9 cellular contexts compared by ENCODE assay signal in the genomic region with DNA sequence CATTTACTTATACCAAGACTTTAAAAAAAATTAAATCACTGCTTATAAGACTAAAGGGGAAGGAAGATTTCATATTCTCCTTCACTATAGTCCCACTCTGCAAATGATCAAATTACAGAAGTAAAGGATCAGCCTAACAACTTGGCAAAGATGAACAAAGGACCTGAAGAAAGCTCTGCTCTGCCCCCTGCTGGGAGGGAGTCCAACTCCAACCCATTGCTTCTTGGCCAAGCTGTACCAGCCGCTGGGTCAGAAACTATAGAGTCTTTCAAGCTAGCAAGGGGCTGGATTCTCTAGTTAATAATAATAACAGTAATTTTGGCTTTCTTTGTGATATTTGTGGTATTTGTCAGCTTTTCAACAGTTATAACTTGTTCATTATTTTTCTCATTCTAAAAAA.
DNase-seq lines count a peak whose midpoint lies in the region; ATAC-seq lines count a peak whose summit lies in the region.
"Had no signal": no experiment of that assay in that cellular context is flagged by ENCODE, and none has a peak within 500 bp of the region (broad histone marks: within the 10 kb centered on the region; RNA-seq: fewer than 3 reads in every experiment).

No MANE protein-coding gene starts in this region.

- H3K9me3 Mint-ChIP-seq in activated T-cell treated with anti-CD3 and anti-CD28 coated beads, Interleukin-2, amount 50 U/mL, for 24 hours, result no peaks in the 10 kb centered on the region

- H3K4me1 Mint-ChIP-seq in activated T-cell treated with anti-CD3 and anti-CD28 coated beads, Interleukin-2, amount 50 U/mL, for 24 hours (ENCODE audit: low read depth), result no peaks in the 10 kb centered on the region

- DNase-seq in activated T-cell treated with anti-CD3 and anti-CD28 coated beads, Interleukin-2, amount 50 U/mL, for 48 hours, result peak; percentile 24 to 26
- no peak for DNase-seq in activated T-cell treated with anti-CD3 and anti-CD28 coated beads, Interleukin-2, amount 50 U/mL, for 24 hours
- DNase-seq in SHP77 treated with DMSO at 0.1 percent for 48 hours (lab: John Stamatoyannopoulos, UW) (peak; percentile 12), glomerular visceral epithelial cell (ENCODE audit: extremely low spot score) (peak; percentile 4)
- peak; percentile 41 for DNase-seq in stimulated activated CD8-positive, alpha-beta memory T cell treated with anti-CD3 and anti-CD28 coated beads, Interleukin-4, amount 100 ng/mL, for 48 hours

- no peaks in the 10 kb centered on the region for H3K36me3 Mint-ChIP-seq in activated T-cell treated with anti-CD3 and anti-CD28 coated beads, Interleukin-2, amount 50 U/mL, for 24 hours (ENCODE audit: low read depth)
- H3K36me3 Mint-ChIP-seq: activated naive CD4-positive, alpha-beta T cell treated with anti-CD3 and anti-CD28 coated beads, Interleukin-2, amount 50 U/mL, for 72 hours had no signal

- no peak overlapping the region for H3K27ac Mint-ChIP-seq in activated T-cell treated with anti-CD3 and anti-CD28 coated beads, Interleukin-2, amount 50 U/mL, for 24 hours
- H3K27ac Mint-ChIP-seq: activated naive CD4-positive, alpha-beta T cell treated with anti-CD3 and anti-CD28 coated beads, Interleukin-2, amount 50 U/mL, for 72 hours had no signal

- H3K4me3 Mint-ChIP-seq in activated T-cell treated with anti-CD3 and anti-CD28 coated beads, Interleukin-2, amount 50 U/mL, for 24 hours, result no peak overlapping the region

- H3K27me3 Mint-ChIP-seq in activated T-cell treated with anti-CD3 and anti-CD28 coated beads, Interleukin-2, amount 50 U/mL, for 24 hours, result no peaks in the 10 kb centered on the region

- peak; percentile 80 for ATAC-seq in HG02981 (IDR thresholded peaks at IDR 0.05; ENCODE audit: unreplicated experiment)
- ATAC-seq in GM19035 (IDR thresholded peaks at IDR 0.05; ENCODE audit: unreplicated experiment), result no peak
- ATAC-seq in HG03280 (IDR thresholded peaks at IDR 0.05; ENCODE audit: unreplicated experiment), result no peak
- ATAC-seq: activated naive CD4-positive, alpha-beta T cell treated with anti-CD3 and anti-CD28 coated beads, Interleukin-2, amount 50 U/mL, for 72 hours had no signal
